ENCODE assay signal across 8 cellular contexts in the genomic region with DNA sequence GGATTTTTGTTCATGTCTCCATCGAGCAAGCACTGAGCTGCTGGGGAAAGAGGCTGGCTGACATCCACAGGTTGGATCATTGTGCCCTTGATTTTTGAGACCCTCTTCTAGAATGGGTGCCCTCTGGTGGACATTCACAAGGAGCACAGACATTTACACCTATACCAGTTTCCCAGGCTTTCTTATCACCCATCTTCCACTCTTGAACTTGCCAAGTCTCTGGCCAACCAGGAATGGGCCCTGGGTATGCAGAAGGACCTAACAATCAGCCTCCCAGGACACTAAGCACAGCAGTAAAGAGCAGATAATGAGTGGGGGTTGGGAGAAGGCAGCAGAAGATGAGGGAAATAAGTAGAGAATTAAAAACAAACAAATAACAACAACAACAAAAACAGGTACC. TPM values are rescaled to one million over a fixed set of nuclear protein-coding genes. Genes with fewer than 3 reads are reported as not detected.
DNase-seq lines count a peak whose midpoint lies in the region; ATAC-seq, FAIRE-seq and TF ChIP-seq lines count a peak whose summit lies in the region.

No MANE protein-coding gene starts in this region.

- H3K27ac Mint-ChIP-seq in H9 = peak overlapping the region in 1 of 3 experiments; percentile 69; a peak in 1 of 7 replicates
- H3K27ac Mint-ChIP-seq in T-helper 17 cell = no peak overlapping the region

- ATAC-seq in T-helper 17 cell = peak; percentile 77
- ATAC-seq in GM19463 (IDR thresholded peaks at IDR 0.05; ENCODE audit: unreplicated experiment) = no peak

- no peak overlapping the region for H4K8ac ChIP-seq in H9 (replicated peaks; ENCODE audit: insufficient read length, low read depth, low read length)

- no peak overlapping the region for H3K18ac ChIP-seq in H9 (ENCODE audit: insufficient read length, low read depth, low read length)

- no CpG with 5 or more reads among the region's 1 CpG for WGBS in H9 (ENCODE audit: extremely low coverage, insufficient read length, low lambda C conversion rate)

- no peak overlapping the region for H2BK12ac ChIP-seq in H9 (ENCODE audit: insufficient read length, low read depth, low read length)

- H3K4me3 ChIP-seq in bronchial epithelial cell (ENCODE audit: low read depth, low read length) = no peak overlapping the region

- H4K91ac ChIP-seq in H9 (ENCODE audit: insufficient read length, low read depth, low read length) = no peak overlapping the region

- no peaks in the 10 kb centered on the region for H3K23me2 ChIP-seq in H9 (ENCODE audit: insufficient read length, low read depth, low read length, poor library complexity, severe bottlenecking)

- TF ChIP-seq CTCF in H9 (conservative IDR thresholded peaks at IDR 0.05) (peak; percentile 82), bronchial epithelial cell (IDR thresholded peaks at IDR 0.05; ENCODE audit: insufficient read depth, low read length, severe bottlenecking) (peak; percentile 72)

- no peak overlapping the region for H3T11ph ChIP-seq in H9 (ENCODE audit: low read length)

- no peaks in the 10 kb centered on the region for H3K27me3 ChIP-seq in H9 (ENCODE audit: insufficient read depth, low read length)
- H3K27me3 ChIP-seq in bronchial epithelial cell (ENCODE audit: control insufficient read depth, insufficient read depth, low read length) = no peaks in the 10 kb centered on the region

- no peak overlapping the region for H2BK5ac ChIP-seq in H9 (ENCODE audit: insufficient read length, low read length)

- peak; percentile 86 for DNase-seq in DMS153 (lab: John Stamatoyannopoulos, UW)
- peak; percentile 73 for DNase-seq in H9
- peak; percentile 43 to 51 for DNase-seq in NCI-H1930 (lab: John Stamatoyannopoulos, UW)
- peak in 1 of 3 donors; percentile 12 for DNase-seq in T-helper 17 cell
- peak; percentile 55 for DNase-seq in bronchial epithelial cell (ENCODE audit: low read depth)
- DNase-seq in kidney glomerular epithelial cell (lab: John Stamatoyannopoulos, UW) = peak; percentile 75
- peak; percentile 8 to 36 (median 14) for DNase-seq in stimulated activated CD4-positive, alpha-beta T cell treated with anti-CD3 and anti-CD28 coated beads, TNF-alpha, amount 100 ng/mL, for 48 hours (ENCODE audit: low read depth in 3 of 3)

- no peak overlapping the region for H2BK15ac ChIP-seq in H9 (ENCODE audit: low read depth, low read length)

- no peak overlapping the region for H3K9ac ChIP-seq in H9 (ENCODE audit: extremely low read depth, insufficient read length, low read length)

- H3K27me3 Mint-ChIP-seq in H9 (ENCODE audit: low read depth) (no peaks in the 10 kb centered on the region; the same call in none of the 2 replicates), T-helper 17 cell (peaks cover 6% of the 10 kb centered on the region)

- H3K23ac ChIP-seq in H9 (ENCODE audit: insufficient read length, low read depth, low read length) = no peak overlapping the region

- H3K4me1 ChIP-seq in H9 (ENCODE audit: insufficient read depth, low read length) = 0 out of 2 replicates have a peak, but pooled peaks cover under 1% of the 10 kb centered on the region

- H3K9me3 ChIP-seq in H9 (ENCODE audit: control insufficient read depth, low read depth, low read length) (no peaks in the 10 kb centered on the region), T-helper 17 cell (ENCODE audit: control insufficient read depth, low read length, poor library complexity, severe bottlenecking) (no peaks in the 10 kb centered on the region)

- no peaks in the 10 kb centered on the region for H3K79me2 ChIP-seq in H9 (ENCODE audit: insufficient read depth, low read length)

- H2AK5ac ChIP-seq in H9 (ENCODE audit: insufficient read length, low read length) = no peak overlapping the region

- H2AFZ ChIP-seq in H9 (ENCODE audit: low read length) = no peak overlapping the region

- no peaks in the 10 kb centered on the region for H4K20me1 ChIP-seq in H9 (ENCODE audit: control insufficient read depth, insufficient read depth, insufficient read length)

- H3K36me3 ChIP-seq in bronchial epithelial cell (ENCODE audit: control insufficient read depth, insufficient read depth, low read length) = no peaks in the 10 kb centered on the region

- H3K9me3 Mint-ChIP-seq in H9 = no peaks in the 10 kb centered on the region; a peak in 1 of 5 replicates

- no peak overlapping the region for H3K4ac ChIP-seq in H9 (ENCODE audit: low read depth, low read length)

- no peak overlapping the region for H3K4me2 ChIP-seq in H9 (ENCODE audit: insufficient read depth, insufficient read length, low read length)

- FAIRE-seq in bronchial epithelial cell (lab: Jason Lieb, UNC) = no peak

- no peak overlapping the region for H4K5ac ChIP-seq in H9 (ENCODE audit: insufficient read length, low read depth, low read length)

- H3K36me3 Mint-ChIP-seq in H9 (ENCODE audit: insufficient read depth in 1 of 3, low read depth in 3 of 3) (no peaks in the 10 kb centered on the region), T-helper 17 cell (ENCODE audit: low read depth) (no peaks in the 10 kb centered on the region)

- H2BK120ac ChIP-seq in H9 (ENCODE audit: low read depth, low read length, poor library complexity, severe bottlenecking) = no peak overlapping the region

- H3K4me1 Mint-ChIP-seq in H9 (peaks cover 6 to 7% of the 10 kb centered on the region in 2 experiments), T-helper 17 cell (peaks cover 5% of the 10 kb centered on the region)

- H3K4me3 Mint-ChIP-seq in H9 = no peak overlapping the region; a peak in 1 of 5 replicates
- H3K4me3 Mint-ChIP-seq in T-helper 17 cell = no peak overlapping the region

- H3K79me1 ChIP-seq in H9 (ENCODE audit: insufficient read depth, low read depth, low read length, poor library complexity, severe bottlenecking) = no peaks in the 10 kb centered on the region

- H3K27ac ChIP-seq in H9 (ENCODE audit: insufficient read length, low read depth, low read length) = no peak overlapping the region

- no peak overlapping the region for H2BK20ac ChIP-seq in H9 (ENCODE audit: low read depth, low read length, poor library complexity, severe bottlenecking)

- H3K56ac ChIP-seq in H9 (ENCODE audit: insufficient read length, low read depth, low read length) = no peak overlapping the region

- no peak overlapping the region for H3K14ac ChIP-seq in H9 (ENCODE audit: insufficient read depth, low read length)

RNA-seq across cellular contexts. Expression of a gene that starts 5.7 kb away (rescaled TPM):
- total RNA-seq in H9 (2021) (37.9 and 38.6 TPM in 2 replicates), T-helper 17 cell (10 to 100 TPM; 48.9 to 53.4 TPM), bronchial epithelial cell (17.5 and 29.7 TPM in 2 replicates)

RNA-seq across cellular contexts. Expression of a gene that starts 22.9 kb away (rescaled TPM):
- total RNA-seq in H9 (2021) (12.5 and 13.8 TPM in 2 replicates), T-helper 17 cell (under 1 TPM; 0.17 to 0.52 TPM), bronchial epithelial cell (0.77 and 1.3 TPM in 2 replicates)
